In the genomic region with DNA sequence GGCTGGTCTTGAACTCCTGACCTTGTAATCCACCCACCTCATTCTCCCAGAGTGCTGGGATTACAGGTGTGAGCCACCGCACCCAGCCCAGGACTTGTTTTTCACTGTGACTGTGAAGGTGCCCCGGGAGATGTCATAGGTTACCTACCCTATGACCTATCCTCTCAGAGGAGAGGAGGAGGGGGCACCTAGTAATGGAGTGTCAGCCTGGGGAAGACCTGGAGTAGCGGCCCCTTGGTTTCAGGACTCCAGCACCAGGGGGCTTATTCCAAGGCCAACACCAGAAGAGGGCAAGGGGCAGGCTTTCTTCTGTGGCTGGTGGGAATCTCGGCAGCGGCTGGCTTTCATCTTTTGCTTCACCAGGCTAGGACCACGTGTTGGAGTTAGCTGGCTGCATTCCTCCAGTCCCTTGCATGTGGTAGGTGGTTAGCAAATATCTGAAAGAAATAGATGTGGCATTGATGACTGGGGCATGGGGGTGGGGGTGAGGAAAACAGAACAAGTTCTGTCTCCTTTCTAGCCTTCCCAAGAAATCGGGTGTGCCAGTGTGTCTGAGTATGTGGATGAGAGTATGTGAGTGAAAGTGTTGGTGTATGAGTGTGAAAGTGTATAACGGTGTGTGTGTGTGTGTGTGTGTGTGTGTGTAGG, we compare ENCODE assay signal across 12 cellular contexts. TPM values are rescaled to one million over a fixed set of nuclear protein-coding genes. Genes with fewer than 3 reads are reported as not detected.
DNase-seq lines count a peak whose midpoint lies in the region; ATAC-seq and TF ChIP-seq lines count a peak whose summit lies in the region.
"Had no signal": no experiment of that assay in that cellular context is flagged by ENCODE, and none has a peak within 500 bp of the region (broad histone marks: within the 10 kb centered on the region; RNA-seq: fewer than 3 reads in every experiment).

No MANE protein-coding gene starts in this region.

- H3K4me1 ChIP-seq in suprapubic skin: peaks cover 44% of the 10 kb centered on the region

- no peaks in the 10 kb centered on the region for H3K36me3 ChIP-seq in suprapubic skin
- H3K36me3 ChIP-seq: adrenal gland had no signal

- no peaks in the 10 kb centered on the region for H3K27me3 ChIP-seq in suprapubic skin
- H3K27me3 ChIP-seq: adrenal gland had no signal

- peak; percentile 63 for DNase-seq in HCEC 1CT
- DNase-seq in fibroblast of the aortic adventitia (ENCODE audit: low read depth): peak; percentile 69
- DNase-seq in suprapubic skin (ENCODE audit: low spot score in 2 of 2): peak in 1 of 2 donors; percentile 76
- DNase-seq in cerebellar nuclear complex (lab: John Stamatoyannopoulos, UW): no peak
- DNase-seq in C1 segment of cervical spinal cord (lab: John Stamatoyannopoulos, UW): no peak
- DNase-seq: adrenal gland, NCI-H2029 treated with DMSO at 0.1 percent for 48 hours had no signal

- H3K4me3 ChIP-seq in fibroblast of the aortic adventitia (ENCODE audit: low read depth, low read length) (no peak overlapping the region), suprapubic skin (no peak overlapping the region)
- H3K4me3 ChIP-seq: adrenal gland, K562 had no signal

- H3K4me3 Mint-ChIP-seq in activated T-helper 17 cell treated with anti-CD3 and anti-CD28 coated beads, Interleukin-2, amount 50 U/mL, for 72 hours: no peak overlapping the region
- H3K4me3 Mint-ChIP-seq: natural killer cell treated with Interleukin-12 subunit alpha and Interleukin-12 subunit beta and Interleukin-15 and Interleukin-18, amount 100 ng/mL, for 72 hours; stimulated activated effector memory CD8-positive, alpha-beta T cell treated with anti-CD3 and anti-CD28 coated beads, Interleukin-12 subunit alpha, Interleukin-12 subunit beta, amount 100 ng/mL, for 72 hours had no signal

- H3K27ac Mint-ChIP-seq in activated T-helper 17 cell treated with anti-CD3 and anti-CD28 coated beads, Interleukin-2, amount 50 U/mL, for 72 hours: peak overlapping the region; percentile 14
- H3K27ac Mint-ChIP-seq: natural killer cell treated with Interleukin-12 subunit alpha and Interleukin-12 subunit beta and Interleukin-15 and Interleukin-18, amount 100 ng/mL, for 72 hours; stimulated activated effector memory CD8-positive, alpha-beta T cell treated with anti-CD3 and anti-CD28 coated beads, Interleukin-12 subunit alpha, Interleukin-12 subunit beta, amount 100 ng/mL, for 72 hours had no signal

- TF ChIP-seq POLR2A in suprapubic skin (IDR thresholded peaks at IDR 0.05): no peak

- H3K4me1 Mint-ChIP-seq in activated T-helper 17 cell treated with anti-CD3 and anti-CD28 coated beads, Interleukin-2, amount 50 U/mL, for 72 hours: no peaks in the 10 kb centered on the region
- H3K4me1 Mint-ChIP-seq: stimulated activated effector memory CD8-positive, alpha-beta T cell treated with anti-CD3 and anti-CD28 coated beads, Interleukin-12 subunit alpha, Interleukin-12 subunit beta, amount 100 ng/mL, for 72 hours had no signal

- H3K36me3 Mint-ChIP-seq in activated T-helper 17 cell treated with anti-CD3 and anti-CD28 coated beads, Interleukin-2, amount 50 U/mL, for 72 hours (ENCODE audit: low read depth): no peaks in the 10 kb centered on the region
- H3K36me3 Mint-ChIP-seq: natural killer cell treated with Interleukin-12 subunit alpha and Interleukin-12 subunit beta and Interleukin-15 and Interleukin-18, amount 100 ng/mL, for 72 hours; stimulated activated effector memory CD8-positive, alpha-beta T cell treated with anti-CD3 and anti-CD28 coated beads, Interleukin-12 subunit alpha, Interleukin-12 subunit beta, amount 100 ng/mL, for 72 hours had no signal

- TF ChIP-seq EP300 in suprapubic skin (IDR thresholded peaks at IDR 0.05): no peak

- ATAC-seq in activated T-helper 17 cell treated with anti-CD3 and anti-CD28 coated beads, Interleukin-2, amount 50 U/mL, for 72 hours (replicated peaks): no peak
- no peak for ATAC-seq in HG03175 (IDR thresholded peaks at IDR 0.05; ENCODE audit: unreplicated experiment)
- ATAC-seq: natural killer cell treated with Interleukin-12 subunit alpha and Interleukin-12 subunit beta and Interleukin-15 and Interleukin-18, amount 100 ng/mL, for 72 hours; stimulated activated effector memory CD8-positive, alpha-beta T cell treated with anti-CD3 and anti-CD28 coated beads, Interleukin-12 subunit alpha, Interleukin-12 subunit beta, amount 100 ng/mL, for 72 hours had no signal

- H3K9me3 Mint-ChIP-seq in activated T-helper 17 cell treated with anti-CD3 and anti-CD28 coated beads, Interleukin-2, amount 50 U/mL, for 72 hours: no peaks in the 10 kb centered on the region
- H3K9me3 Mint-ChIP-seq: natural killer cell treated with Interleukin-12 subunit alpha and Interleukin-12 subunit beta and Interleukin-15 and Interleukin-18, amount 100 ng/mL, for 72 hours; stimulated activated effector memory CD8-positive, alpha-beta T cell treated with anti-CD3 and anti-CD28 coated beads, Interleukin-12 subunit alpha, Interleukin-12 subunit beta, amount 100 ng/mL, for 72 hours had no signal

- TF ChIP-seq CTCF in fibroblast of the aortic adventitia (IDR thresholded peaks at IDR 0.05; ENCODE audit: insufficient read depth, low read length): no peak
- no peak for TF ChIP-seq CTCF in suprapubic skin (IDR thresholded peaks at IDR 0.05)

- H3K9me3 ChIP-seq in suprapubic skin: no peaks in the 10 kb centered on the region
- H3K9me3 ChIP-seq: adrenal gland had no signal

- H3K27me3 Mint-ChIP-seq in activated T-helper 17 cell treated with anti-CD3 and anti-CD28 coated beads, Interleukin-2, amount 50 U/mL, for 72 hours: no peaks in the 10 kb centered on the region

- 68% methylated on average over 8 of the region's 8 CpGs for WGBS in suprapubic skin

- H3K27ac ChIP-seq in suprapubic skin: peak overlapping the region; percentile 11
- H3K27ac ChIP-seq: adrenal gland had no signal

RNA-seq across cellular contexts. Expression of gene ITPR3, which starts 7.9 kb away (rescaled TPM):
- total RNA-seq in activated T-helper 17 cell treated with anti-CD3 and anti-CD28 coated beads, Interleukin-2, amount 50 U/mL, for 72 hours: 10 to 100 TPM; 57.0 to 59.7 TPM
- 13.4 and 91.2 TPM in 2 replicates for total RNA-seq in fibroblast of the aortic adventitia (ENCODE audit: low replicate concordance)
- total RNA-seq in suprapubic skin: 100 to 1,000 TPM; 174 to 206 (median 199) TPM

RNA-seq across cellular contexts. Expression of gene BAK1, which starts 33.2 kb away (rescaled TPM):
- 10 to 100 TPM; 48.8 to 61.9 TPM for total RNA-seq in activated T-helper 17 cell treated with anti-CD3 and anti-CD28 coated beads, Interleukin-2, amount 50 U/mL, for 72 hours
- 5.2 and 9.9 TPM in 2 replicates for total RNA-seq in fibroblast of the aortic adventitia (ENCODE audit: low replicate concordance)
- 10 to 100 TPM; 12.6 to 15.0 (median 14.3) TPM for total RNA-seq in suprapubic skin

Comparison
In these comparisons a context has a peak if more than half of its experiments do, and no peak if none do; other contexts are left out.
1. DNase-seq: peak in HCEC 1CT (single experiment) and fibroblast of the aortic adventitia (single experiment); none in cerebellar nuclear complex (0 of 2) and C1 segment of cervical spinal cord (0 of 14).